In genomic region chr12:30999723-31000122, GRCh38 we compare ENCODE assay signal across 26 cellular contexts.
"Had no signal": no experiment of that assay in that cellular context is flagged by ENCODE, and none has a peak within 500 bp of the region (broad histone marks: within the 10 kb centered on the region; RNA-seq: fewer than 3 reads in every experiment).

No MANE protein-coding gene starts in this region.

- H3K9ac ChIP-seq: parathyroid adenoma had no signal

- DNase-seq: activated CD4-positive, alpha-beta T cell treated with anti-CD3 and anti-CD28 coated beads for 36 hours; activated CD4-positive, CD25-positive, alpha-beta regulatory T cell; activated CD8-positive, alpha-beta memory T cell treated with anti-CD3 and anti-CD28 coated beads, Interleukin-2, amount 10 ng/mL, durations not matched to agents 7 days and 5 days; activated CD8-positive, alpha-beta T cell treated with anti-CD3 and anti-CD28 coated beads, Interleukin-2, amount 10 ng/mL, durations not matched to agents 7 days and 5 days; activated naive CD4-positive, alpha-beta T cell; activated T-cell treated with anti-CD3 and anti-CD28 coated beads, Interleukin-2, amount 50 U/mL, for 72 hours; anterior cingulate cortex; body of pancreas; cerebellar nuclear complex; cortex of kidney; effector memory CD8-positive, alpha-beta T cell; erythroblast; gastrocnemius medialis; left ventricle myocardium inferior; naive thymus-derived CD4-positive, alpha-beta T cell; stimulated activated CD4-positive, alpha-beta T cell treated with anti-CD3 and anti-CD28 coated beads, Interleukin-2, amount 100 ng/mL, for 48 hours; stimulated activated naive CD8-positive, alpha-beta T cell treated with anti-CD3 and anti-CD28 coated beads, Interleukin-15, Interleukin-2, amounts not matched to agents 100 U/mL and 50 U/mL, for 24 hours; T-helper 2 cell; trophoblast cell had no signal

- H3K36me3 ChIP-seq: gastrocnemius medialis, left ventricle myocardium inferior, right atrium auricular region, thoracic aorta, vagina had no signal

- FAIRE-seq: islet of Langerhans had no signal

- H3K27me3 ChIP-seq: body of pancreas, gastrocnemius medialis, right atrium auricular region, vagina had no signal

- H3K4me3 ChIP-seq: body of pancreas, gastrocnemius medialis, left ventricle myocardium inferior, right atrium auricular region, thoracic aorta, vagina had no signal

- H3K4me3 Mint-ChIP-seq: activated CD4-positive, alpha-beta T cell treated with anti-CD3 and anti-CD28 coated beads for 36 hours; activated CD8-positive, alpha-beta memory T cell treated with anti-CD3 and anti-CD28 coated beads, Interleukin-2, amount 10 ng/mL, durations not matched to agents 7 days and 5 days; activated CD8-positive, alpha-beta T cell treated with anti-CD3 and anti-CD28 coated beads, Interleukin-2, amount 10 ng/mL, durations not matched to agents 7 days and 5 days; activated T-cell treated with anti-CD3 and anti-CD28 coated beads, Interleukin-2, amount 50 U/mL, for 72 hours; effector memory CD8-positive, alpha-beta T cell; mesothelial cell of epicardium; naive thymus-derived CD4-positive, alpha-beta T cell had no signal

- H3K27ac ChIP-seq: body of pancreas, gastrocnemius medialis, left ventricle myocardium inferior, parathyroid adenoma, right atrium auricular region, thoracic aorta, vagina had no signal

- ATAC-seq: activated CD4-positive, alpha-beta T cell treated with anti-CD3 and anti-CD28 coated beads for 36 hours; activated CD8-positive, alpha-beta memory T cell treated with anti-CD3 and anti-CD28 coated beads, Interleukin-2, amount 10 ng/mL, durations not matched to agents 7 days and 5 days; activated CD8-positive, alpha-beta T cell treated with anti-CD3 and anti-CD28 coated beads, Interleukin-2, amount 10 ng/mL, durations not matched to agents 7 days and 5 days; activated naive CD4-positive, alpha-beta T cell treated with anti-CD3 and anti-CD28 coated beads, Interleukin-2, amount 50 U/mL, for 72 hours; activated T-cell treated with anti-CD3 and anti-CD28 coated beads, Interleukin-2, amount 50 U/mL, for 72 hours; body of pancreas; effector memory CD8-positive, alpha-beta T cell; gastrocnemius medialis; naive thymus-derived CD4-positive, alpha-beta T cell; stimulated activated naive CD8-positive, alpha-beta T cell treated with anti-CD3 and anti-CD28 coated beads, Interleukin-15, Interleukin-2, amounts not matched to agents 100 U/mL and 50 U/mL, for 24 hours had no signal

- H3K4me1 Mint-ChIP-seq: activated CD4-positive, alpha-beta T cell treated with anti-CD3 and anti-CD28 coated beads for 36 hours; activated CD8-positive, alpha-beta memory T cell treated with anti-CD3 and anti-CD28 coated beads, Interleukin-2, amount 10 ng/mL, durations not matched to agents 7 days and 5 days; naive thymus-derived CD4-positive, alpha-beta T cell had no signal

- H3K4me1 ChIP-seq: body of pancreas, gastrocnemius medialis, left ventricle myocardium inferior, parathyroid adenoma, right atrium auricular region, vagina had no signal

- H3K27me3 Mint-ChIP-seq: activated CD4-positive, alpha-beta T cell treated with anti-CD3 and anti-CD28 coated beads for 36 hours; activated CD8-positive, alpha-beta memory T cell treated with anti-CD3 and anti-CD28 coated beads, Interleukin-2, amount 10 ng/mL, durations not matched to agents 7 days and 5 days had no signal

- H2AFZ ChIP-seq: parathyroid adenoma had no signal

- H3K27ac Mint-ChIP-seq: activated CD4-positive, alpha-beta T cell treated with anti-CD3 and anti-CD28 coated beads for 36 hours; activated CD8-positive, alpha-beta memory T cell treated with anti-CD3 and anti-CD28 coated beads, Interleukin-2, amount 10 ng/mL, durations not matched to agents 7 days and 5 days; activated CD8-positive, alpha-beta T cell treated with anti-CD3 and anti-CD28 coated beads, Interleukin-2, amount 10 ng/mL, durations not matched to agents 7 days and 5 days; activated naive CD4-positive, alpha-beta T cell treated with anti-CD3 and anti-CD28 coated beads, Interleukin-2, amount 50 U/mL, for 72 hours; activated T-cell treated with anti-CD3 and anti-CD28 coated beads, Interleukin-2, amount 50 U/mL, for 72 hours; effector memory CD8-positive, alpha-beta T cell; mesothelial cell of epicardium; naive thymus-derived CD4-positive, alpha-beta T cell had no signal

- H3K9me3 Mint-ChIP-seq: effector memory CD8-positive, alpha-beta T cell; mesothelial cell of epicardium had no signal

- H3K79me2 ChIP-seq: parathyroid adenoma had no signal

- H3K9me3 ChIP-seq: body of pancreas, gastrocnemius medialis, left ventricle myocardium inferior, right atrium auricular region, thoracic aorta, vagina had no signal
